1 cellular context compared by ENCODE assay signal in the genomic region with DNA sequence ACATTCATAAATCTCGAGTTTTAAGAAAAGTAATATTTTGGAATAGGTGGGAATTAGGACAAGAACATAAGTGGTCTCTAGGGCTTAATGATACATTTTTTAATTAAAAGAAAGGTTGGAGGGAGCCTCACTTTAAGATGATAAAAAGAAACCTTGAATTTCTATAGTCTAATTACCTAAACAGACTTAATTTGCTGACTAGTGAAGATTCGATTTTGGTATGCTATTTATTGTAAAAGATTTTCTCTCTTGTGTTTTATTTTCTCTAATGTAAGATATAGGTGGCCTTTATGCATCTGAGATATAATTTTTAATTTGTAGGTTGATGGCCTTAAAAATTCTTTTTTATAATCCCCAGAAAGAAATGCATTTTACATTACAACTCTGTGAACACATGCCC.
TF ChIP-seq lines count a peak whose summit lies in the region.

No MANE protein-coding gene starts in this region.

TF ChIP-seq in HCT116, 20 proteins besides CTCF, POLR2A, EP300 and RAD21 (continued from another document):
- TF ChIP-seq ZBTB33 (IDR thresholded peaks at IDR 0.05; ENCODE audit: extremely low read depth, insufficient replicate concordance, low read length): no peak
- TF ChIP-seq ATF3 (IDR thresholded peaks at IDR 0.05): no peak
- TF ChIP-seq ZFX (IDR thresholded peaks at IDR 0.05): no peak
- no peak for TF ChIP-seq EGR1 (IDR thresholded peaks at IDR 0.05; ENCODE audit: low read depth)
- TF ChIP-seq, protein P1, sequence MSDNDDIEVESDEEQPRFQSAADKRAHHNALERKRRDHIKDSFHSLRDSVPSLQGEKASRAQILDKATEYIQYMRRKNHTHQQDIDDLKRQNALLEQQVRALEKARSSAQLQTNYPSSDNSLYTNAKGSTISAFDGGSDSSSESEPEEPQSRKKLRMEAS (IDR thresholded peaks at IDR 0.05): no peak
- TF ChIP-seq CBX3 (IDR thresholded peaks at IDR 0.05; ENCODE audit: low read depth): no peak
- no peak for TF ChIP-seq SRF (IDR thresholded peaks at IDR 0.05; ENCODE audit: low read depth)
- no peak for TF ChIP-seq SP1 (IDR thresholded peaks at IDR 0.05; ENCODE audit: low read depth)
- TF ChIP-seq ZNF274 (IDR thresholded peaks at IDR 0.05; ENCODE audit: low read depth, low read length): no peak
- TF ChIP-seq, protein P2, sequence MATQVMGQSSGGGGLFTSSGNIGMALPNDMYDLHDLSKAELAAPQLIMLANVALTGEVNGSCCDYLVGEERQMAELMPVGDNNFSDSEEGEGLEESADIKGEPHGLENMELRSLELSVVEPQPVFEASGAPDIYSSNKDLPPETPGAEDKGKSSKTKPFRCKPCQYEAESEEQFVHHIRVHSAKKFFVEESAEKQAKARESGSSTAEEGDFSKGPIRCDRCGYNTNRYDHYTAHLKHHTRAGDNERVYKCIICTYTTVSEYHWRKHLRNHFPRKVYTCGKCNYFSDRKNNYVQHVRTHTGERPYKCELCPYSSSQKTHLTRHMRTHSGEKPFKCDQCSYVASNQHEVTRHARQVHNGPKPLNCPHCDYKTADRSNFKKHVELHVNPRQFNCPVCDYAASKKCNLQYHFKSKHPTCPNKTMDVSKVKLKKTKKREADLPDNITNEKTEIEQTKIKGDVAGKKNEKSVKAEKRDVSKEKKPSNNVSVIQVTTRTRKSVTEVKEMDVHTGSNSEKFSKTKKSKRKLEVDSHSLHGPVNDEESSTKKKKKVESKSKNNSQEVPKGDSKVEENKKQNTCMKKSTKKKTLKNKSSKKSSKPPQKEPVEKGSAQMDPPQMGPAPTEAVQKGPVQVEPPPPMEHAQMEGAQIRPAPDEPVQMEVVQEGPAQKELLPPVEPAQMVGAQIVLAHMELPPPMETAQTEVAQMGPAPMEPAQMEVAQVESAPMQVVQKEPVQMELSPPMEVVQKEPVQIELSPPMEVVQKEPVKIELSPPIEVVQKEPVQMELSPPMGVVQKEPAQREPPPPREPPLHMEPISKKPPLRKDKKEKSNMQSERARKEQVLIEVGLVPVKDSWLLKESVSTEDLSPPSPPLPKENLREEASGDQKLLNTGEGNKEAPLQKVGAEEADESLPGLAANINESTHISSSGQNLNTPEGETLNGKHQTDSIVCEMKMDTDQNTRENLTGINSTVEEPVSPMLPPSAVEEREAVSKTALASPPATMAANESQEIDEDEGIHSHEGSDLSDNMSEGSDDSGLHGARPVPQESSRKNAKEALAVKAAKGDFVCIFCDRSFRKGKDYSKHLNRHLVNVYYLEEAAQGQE (IDR thresholded peaks at IDR 0.05; ENCODE audit: low read depth): no peak
- no peak for TF ChIP-seq ELF1 (IDR thresholded peaks at IDR 0.05; ENCODE audit: borderline replicate concordance, low read depth)
- no peak for TF ChIP-seq YY1 (IDR thresholded peaks at IDR 0.05; ENCODE audit: extremely low read depth, insufficient replicate concordance, low read depth, low read length)
- no peak for TF ChIP-seq CEBPB (IDR thresholded peaks at IDR 0.05; ENCODE audit: low read depth)
- TF ChIP-seq POLR2AphosphoS5 (IDR thresholded peaks at IDR 0.05; ENCODE audit: low read depth, low read length): no peak
